ENCODE assay signal across 1 cellular context in genomic region chr3:141000027-141000663, GRCh38.
TF ChIP-seq lines count a peak whose summit lies in the region.

No MANE protein-coding gene starts in this region.

TF ChIP-seq in K562, 482 proteins besides CTCF, POLR2A, EP300 and RAD21 (continued from another document):
- TF ChIP-seq FOSL1 (tag; conservative IDR thresholded peaks at IDR 0.05) (no peak), FOXM1 (IDR thresholded peaks at IDR 0.05; ENCODE audit: low read depth) (no peak), FOXM1 (CRISPR knock-in tag; IDR thresholded peaks at IDR 0.05; ENCODE audit: low read depth) (no peak), ZNF274 (IDR thresholded peaks at IDR 0.05; ENCODE audit: borderline replicate concordance, low read depth, low read length) (no peak), ZNF668 (CRISPR knock-in tag; IDR thresholded peaks at IDR 0.05) (no peak), CREB3 (tag; conservative IDR thresholded peaks at IDR 0.05; ENCODE audit: low read depth) (no peak), RCOR1 (IDR thresholded peaks at IDR 0.05; ENCODE audit: borderline replicate concordance in 1 of 2, low read depth in 2 of 2, low read length in 2 of 2) (no peak), SPI1 (IDR thresholded peaks at IDR 0.05; ENCODE audit: borderline replicate concordance, low read depth, low read length) (peak; percentile 21; the same call in 1 of the 2 replicates), CREBBP (IDR thresholded peaks at IDR 0.05; ENCODE audit: low read depth, low read length) (no peak), RNF2 (IDR thresholded peaks at IDR 0.05) (no peak), TARDBP (IDR thresholded peaks at IDR 0.05) (no peak), ZNF175 (CRISPR knock-in tag; IDR thresholded peaks at IDR 0.05; ENCODE audit: low read depth) (no peak), ZNF431 (CRISPR knock-in tag; IDR thresholded peaks at IDR 0.05) (no peak), SMARCA4 (IDR thresholded peaks at IDR 0.05) (no peak), ZNF586 (CRISPR knock-in tag; conservative IDR thresholded peaks at IDR 0.05) (no peak), NELFE (IDR thresholded peaks at IDR 0.05; ENCODE audit: insufficient read depth, insufficient read length) (no peak), DEAF1 (CRISPR knock-in tag; IDR thresholded peaks at IDR 0.05) (peak; percentile 45), POLR2AphosphoS2 (IDR thresholded peaks at IDR 0.05; ENCODE audit: low read length) (no peak), THRA (IDR thresholded peaks at IDR 0.05) (no peak), ATF6 (CRISPR knock-in tag; IDR thresholded peaks at IDR 0.05) (no peak), CLOCK (CRISPR knock-in tag; IDR thresholded peaks at IDR 0.05; ENCODE audit: borderline replicate concordance) (no peak), FOXA3 (CRISPR knock-in tag; conservative IDR thresholded peaks at IDR 0.05 in 1 of 2, IDR thresholded peaks at IDR 0.05 in 1 of 2) (no peak), FOXP1 (CRISPR knock-in tag; IDR thresholded peaks at IDR 0.05) (no peak), ZFPM2 (CRISPR knock-in tag; IDR thresholded peaks at IDR 0.05) (no peak), BRF2 (IDR thresholded peaks at IDR 0.05; ENCODE audit: borderline replicate concordance, insufficient read depth, insufficient read length) (no peak), SMC3 (conservative IDR thresholded peaks at IDR 0.05; ENCODE audit: insufficient read depth, low read depth, low read length) (peak; percentile 67; the same call in 1 of the 2 replicates), ZC3H8 (IDR thresholded peaks at IDR 0.05) (no peak), MXD1 (CRISPR knock-in tag; IDR thresholded peaks at IDR 0.05; ENCODE audit: borderline replicate concordance, poor library complexity, severe bottlenecking) (no peak), STAT6 (CRISPR knock-in tag; IDR thresholded peaks at IDR 0.05) (no peak)
